Comparison of ENCODE assay signal across 8 cellular contexts in genomic region chr5:54905942-54906537, GRCh38.
DNase-seq lines count a peak whose midpoint lies in the region; ATAC-seq and TF ChIP-seq lines count a peak whose summit lies in the region.

No MANE protein-coding gene starts in this region.

- peaks cover 26% of the 10 kb centered on the region for H3K4me1 ChIP-seq in Loucy (ENCODE audit: insufficient read depth, low read length, poor library complexity, severe bottlenecking)
- H3K4me1 ChIP-seq in mammary epithelial cell (ENCODE audit: insufficient read depth, low read length), result no peaks in the 10 kb centered on the region

- dilution Hi-C loops in mammary epithelial cell (cut with HindIII; ENCODE audit: low sequenced_read_pairs), result no loop called here

- in situ Hi-C loops in mammary epithelial cell (cut with MboI; ENCODE audit: low sequenced_read_pairs in 2 of 2), result loop anchor here (5.0 to 10.0 kb wide), 2 partner anchors 249 to 251 kb away; no protein-coding TSS in a partner anchor

- no peak overlapping the region for H3K4me3 ChIP-seq in Loucy (ENCODE audit: low read length, poor library complexity, severe bottlenecking)
- H3K4me3 ChIP-seq in mammary epithelial cell (replicated peaks in 1 of 3; ENCODE audit: insufficient read depth in 1 of 3, low read depth in 2 of 3, low read length in 3 of 3), result no peak overlapping the region

- 0 out of 2 replicates have a peak, but pooled peaks cover 3% of the 10 kb centered on the region for H3F3A ChIP-seq in Loucy (ENCODE audit: low read depth)

- TF ChIP-seq CTCF in Loucy (conservative IDR thresholded peaks at IDR 0.05; ENCODE audit: low read length), result peak; percentile 90
- TF ChIP-seq CTCF in VCaP (conservative IDR thresholded peaks at IDR 0.05), result peak; percentile 85
- peak; percentile 74 to 76 for TF ChIP-seq CTCF in mammary epithelial cell (conservative IDR thresholded peaks at IDR 0.05 in 1 of 2, IDR thresholded peaks at IDR 0.05 in 1 of 2; ENCODE audit: extremely low read depth in 1 of 2, insufficient read depth in 1 of 2, low read depth in 1 of 2, low read length in 2 of 2)

- H3K9ac ChIP-seq in Loucy (ENCODE audit: low read depth, low read length, poor library complexity, severe bottlenecking), result no peak overlapping the region
- H3K9ac ChIP-seq in mammary epithelial cell (ENCODE audit: insufficient read depth, low read length), result no peak overlapping the region

- H3K4me2 ChIP-seq in Loucy (ENCODE audit: low read depth, low read length, poor library complexity, severe bottlenecking) (no peak overlapping the region), mammary epithelial cell (ENCODE audit: insufficient read depth, low read depth, low read length) (no peak overlapping the region)

- no peaks in the 10 kb centered on the region for H4K20me1 ChIP-seq in Loucy (ENCODE audit: insufficient read depth, low read length, poor library complexity, severe bottlenecking)
- H4K20me1 ChIP-seq in mammary epithelial cell (ENCODE audit: insufficient read depth, low read length), result no peaks in the 10 kb centered on the region

- H3K9me2 ChIP-seq in Loucy (replicated peaks; ENCODE audit: low read depth, low read length), result no peaks in the 10 kb centered on the region

- H3K36me3 ChIP-seq in Loucy (ENCODE audit: insufficient read depth, low read length) (no peaks in the 10 kb centered on the region), mammary epithelial cell (ENCODE audit: insufficient read depth, low read length) (no peaks in the 10 kb centered on the region)

- WGBS in mammary epithelial cell (ENCODE audit: low coverage, missing lambda C conversion rate), result 2% methylated on average over 3 of the region's 3 CpGs

- peak; percentile 76 for DNase-seq in EH (ENCODE audit: low read depth)
- peak; percentile 38 for DNase-seq in mammary epithelial cell
- peak; percentile 88 for DNase-seq in left kidney (ENCODE audit: low read depth, low spot score)
- DNase-seq in stimulated activated CD4-positive, alpha-beta T cell treated with anti-CD3 and anti-CD28 coated beads, TNF-alpha, amount 100 ng/mL, for 24 hours (ENCODE audit: low read depth in 3 of 3), result peak; percentile 40 to 61 (median 56)

- no peaks in the 10 kb centered on the region for H3K27me3 ChIP-seq in Loucy (ENCODE audit: insufficient read depth, low read length, poor library complexity, severe bottlenecking)
- no peaks in the 10 kb centered on the region for H3K27me3 ChIP-seq in mammary epithelial cell (ENCODE audit: insufficient read depth, low read length)

- intact Hi-C loops in mammary epithelial cell (cut with micrococcal nuclease), result loop anchor here (1.0 kb wide), 3 partner anchors 38 to 253 kb away; no protein-coding TSS in a partner anchor

- no TSS peak for BruUV-seq in mammary epithelial cell (replicated peaks; lab: Mats Ljungman, UMichigan)

- ATAC-seq in HG02588 (IDR thresholded peaks at IDR 0.05; ENCODE audit: unreplicated experiment) (no peak), HG03175 (IDR thresholded peaks at IDR 0.05; ENCODE audit: unreplicated experiment) (no peak)

- CTCF ChIA-PET in mammary epithelial cell (lab: Charles Lee; ENCODE audit: low non-redundant PET), result interaction anchor here (0.7 to 2.5 kb wide), 2 partner anchors 37 to 254 kb away, joined by 3 to 25 read pairs; partner anchors contain the start of gene GPX8

- H2AFZ ChIP-seq in Loucy (ENCODE audit: low read length) (no peak overlapping the region), mammary epithelial cell (ENCODE audit: low read depth, low read length) (no peak overlapping the region)

- no peaks in the 10 kb centered on the region for H3K79me2 ChIP-seq in Loucy (ENCODE audit: insufficient read depth, low read length)
- H3K79me2 ChIP-seq in mammary epithelial cell (ENCODE audit: insufficient read depth, low read length), result no peaks in the 10 kb centered on the region

- H3K9me3 ChIP-seq in Loucy (ENCODE audit: insufficient read depth, low read depth, low read length) (no peaks in the 10 kb centered on the region), mammary epithelial cell (replicated peaks; ENCODE audit: insufficient read depth, low read length) (no peaks in the 10 kb centered on the region)

- H3K27ac ChIP-seq in VCaP (no peak overlapping the region), mammary epithelial cell (ENCODE audit: insufficient read depth, low read depth, low read length) (no peak overlapping the region)

Comparison
In these comparisons a context has a peak if more than half of its experiments do, and no peak if none do; other contexts are left out.
1. DNase-seq: peak in every context shown above with its lines; median percentile 88 in left kidney; 76 in EH; 56 in stimulated activated CD4-positive, alpha-beta T cell treated with anti-CD3 and anti-CD28 coated beads, TNF-alpha, amount 100 ng/mL, for 24 hours; 38 in mammary epithelial cell.